ENCODE assay signal across 1 cellular context in genomic region chr3:14353486-14353885, GRCh38.
A peak's percentile ranks its signal among the peaks of the same experiment; 100 is the strongest.
TF ChIP-seq lines count a peak whose summit lies in the region.

No MANE protein-coding gene starts in this region.

TF ChIP-seq in GM23338, 12 proteins besides CTCF, POLR2A, EP300 and RAD21 (continued from another document):
- TF ChIP-seq, protein P1, sequence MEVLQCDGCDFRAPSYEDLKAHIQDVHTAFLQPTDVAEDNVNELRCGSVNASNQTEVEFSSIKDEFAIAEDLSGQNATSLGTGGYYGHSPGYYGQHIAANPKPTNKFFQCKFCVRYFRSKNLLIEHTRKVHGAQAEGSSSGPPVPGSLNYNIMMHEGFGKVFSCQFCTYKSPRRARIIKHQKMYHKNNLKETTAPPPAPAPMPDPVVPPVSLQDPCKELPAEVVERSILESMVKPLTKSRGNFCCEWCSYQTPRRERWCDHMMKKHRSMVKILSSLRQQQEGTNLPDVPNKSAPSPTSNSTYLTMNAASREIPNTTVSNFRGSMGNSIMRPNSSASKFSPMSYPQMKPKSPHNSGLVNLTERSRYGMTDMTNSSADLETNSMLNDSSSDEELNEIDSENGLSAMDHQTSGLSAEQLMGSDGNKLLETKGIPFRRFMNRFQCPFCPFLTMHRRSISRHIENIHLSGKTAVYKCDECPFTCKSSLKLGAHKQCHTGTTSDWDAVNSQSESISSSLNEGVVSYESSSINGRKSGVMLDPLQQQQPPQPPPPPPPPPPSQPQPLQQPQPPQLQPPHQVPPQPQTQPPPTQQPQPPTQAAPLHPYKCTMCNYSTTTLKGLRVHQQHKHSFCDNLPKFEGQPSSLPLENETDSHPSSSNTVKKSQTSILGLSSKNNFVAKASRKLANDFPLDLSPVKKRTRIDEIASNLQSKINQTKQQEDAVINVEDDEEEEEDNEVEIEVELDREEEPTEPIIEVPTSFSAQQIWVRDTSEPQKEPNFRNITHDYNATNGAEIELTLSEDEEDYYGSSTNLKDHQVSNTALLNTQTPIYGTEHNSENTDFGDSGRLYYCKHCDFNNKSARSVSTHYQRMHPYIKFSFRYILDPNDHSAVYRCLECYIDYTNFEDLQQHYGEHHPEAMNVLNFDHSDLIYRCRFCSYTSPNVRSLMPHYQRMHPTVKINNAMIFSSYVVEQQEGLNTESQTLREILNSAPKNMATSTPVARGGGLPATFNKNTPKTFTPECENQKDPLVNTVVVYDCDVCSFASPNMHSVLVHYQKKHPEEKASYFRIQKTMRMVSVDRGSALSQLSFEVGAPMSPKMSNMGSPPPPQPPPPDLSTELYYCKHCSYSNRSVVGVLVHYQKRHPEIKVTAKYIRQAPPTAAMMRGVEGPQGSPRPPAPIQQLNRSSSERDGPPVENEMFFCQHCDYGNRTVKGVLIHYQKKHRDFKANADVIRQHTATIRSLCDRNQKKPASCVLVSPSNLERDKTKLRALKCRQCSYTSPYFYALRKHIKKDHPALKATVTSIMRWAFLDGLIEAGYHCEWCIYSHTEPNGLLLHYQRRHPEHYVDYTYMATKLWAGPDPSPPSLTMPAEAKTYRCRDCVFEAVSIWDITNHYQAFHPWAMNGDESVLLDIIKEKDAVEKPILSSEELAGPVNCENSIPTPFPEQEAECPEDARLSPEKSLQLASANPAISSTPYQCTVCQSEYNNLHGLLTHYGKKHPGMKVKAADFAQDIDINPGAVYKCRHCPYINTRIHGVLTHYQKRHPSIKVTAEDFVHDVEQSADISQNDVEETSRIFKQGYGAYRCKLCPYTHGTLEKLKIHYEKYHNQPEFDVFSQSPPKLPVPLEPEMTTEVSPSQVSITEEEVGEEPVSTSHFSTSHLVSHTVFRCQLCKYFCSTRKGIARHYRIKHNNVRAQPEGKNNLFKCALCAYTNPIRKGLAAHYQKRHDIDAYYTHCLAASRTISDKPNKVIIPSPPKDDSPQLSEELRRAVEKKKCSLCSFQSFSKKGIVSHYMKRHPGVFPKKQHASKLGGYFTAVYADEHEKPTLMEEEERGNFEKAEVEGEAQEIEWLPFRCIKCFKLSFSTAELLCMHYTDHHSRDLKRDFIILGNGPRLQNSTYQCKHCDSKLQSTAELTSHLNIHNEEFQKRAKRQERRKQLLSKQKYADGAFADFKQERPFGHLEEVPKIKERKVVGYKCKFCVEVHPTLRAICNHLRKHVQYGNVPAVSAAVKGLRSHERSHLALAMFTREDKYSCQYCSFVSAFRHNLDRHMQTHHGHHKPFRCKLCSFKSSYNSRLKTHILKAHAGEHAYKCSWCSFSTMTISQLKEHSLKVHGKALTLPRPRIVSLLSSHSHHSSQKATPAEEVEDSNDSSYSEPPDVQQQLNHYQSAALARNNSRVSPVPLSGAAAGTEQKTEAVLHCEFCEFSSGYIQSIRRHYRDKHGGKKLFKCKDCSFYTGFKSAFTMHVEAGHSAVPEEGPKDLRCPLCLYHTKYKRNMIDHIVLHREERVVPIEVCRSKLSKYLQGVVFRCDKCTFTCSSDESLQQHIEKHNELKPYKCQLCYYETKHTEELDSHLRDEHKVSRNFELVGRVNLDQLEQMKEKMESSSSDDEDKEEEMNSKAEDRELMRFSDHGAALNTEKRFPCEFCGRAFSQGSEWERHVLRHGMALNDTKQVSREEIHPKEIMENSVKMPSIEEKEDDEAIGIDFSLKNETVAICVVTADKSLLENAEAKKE (CRISPR knock-in tag; IDR thresholded peaks at IDR 0.05): peak; percentile 20; the same call in 1 of the 2 replicates
